Comparison of ENCODE assay signal across 1 cellular context in genomic region chr20:17856024-17856564, GRCh38.
A peak's percentile ranks its signal among the peaks of the same experiment; 100 is the strongest.
TF ChIP-seq lines count a peak whose summit lies in the region.

No MANE protein-coding gene starts in this region.

TF ChIP-seq in GM12878, 131 proteins besides CTCF, POLR2A, EP300 and RAD21 (continued from another document and continues in another):
- TF ChIP-seq, protein P1, sequence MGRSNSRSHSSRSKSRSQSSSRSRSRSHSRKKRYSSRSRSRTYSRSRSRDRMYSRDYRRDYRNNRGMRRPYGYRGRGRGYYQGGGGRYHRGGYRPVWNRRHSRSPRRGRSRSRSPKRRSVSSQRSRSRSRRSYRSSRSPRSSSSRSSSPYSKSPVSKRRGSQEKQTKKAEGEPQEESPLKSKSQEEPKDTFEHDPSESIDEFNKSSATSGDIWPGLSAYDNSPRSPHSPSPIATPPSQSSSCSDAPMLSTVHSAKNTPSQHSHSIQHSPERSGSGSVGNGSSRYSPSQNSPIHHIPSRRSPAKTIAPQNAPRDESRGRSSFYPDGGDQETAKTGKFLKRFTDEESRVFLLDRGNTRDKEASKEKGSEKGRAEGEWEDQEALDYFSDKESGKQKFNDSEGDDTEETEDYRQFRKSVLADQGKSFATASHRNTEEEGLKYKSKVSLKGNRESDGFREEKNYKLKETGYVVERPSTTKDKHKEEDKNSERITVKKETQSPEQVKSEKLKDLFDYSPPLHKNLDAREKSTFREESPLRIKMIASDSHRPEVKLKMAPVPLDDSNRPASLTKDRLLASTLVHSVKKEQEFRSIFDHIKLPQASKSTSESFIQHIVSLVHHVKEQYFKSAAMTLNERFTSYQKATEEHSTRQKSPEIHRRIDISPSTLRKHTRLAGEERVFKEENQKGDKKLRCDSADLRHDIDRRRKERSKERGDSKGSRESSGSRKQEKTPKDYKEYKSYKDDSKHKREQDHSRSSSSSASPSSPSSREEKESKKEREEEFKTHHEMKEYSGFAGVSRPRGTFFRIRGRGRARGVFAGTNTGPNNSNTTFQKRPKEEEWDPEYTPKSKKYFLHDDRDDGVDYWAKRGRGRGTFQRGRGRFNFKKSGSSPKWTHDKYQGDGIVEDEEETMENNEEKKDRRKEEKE (IDR thresholded peaks at IDR 0.05): no peak
- TF ChIP-seq, protein P2, sequence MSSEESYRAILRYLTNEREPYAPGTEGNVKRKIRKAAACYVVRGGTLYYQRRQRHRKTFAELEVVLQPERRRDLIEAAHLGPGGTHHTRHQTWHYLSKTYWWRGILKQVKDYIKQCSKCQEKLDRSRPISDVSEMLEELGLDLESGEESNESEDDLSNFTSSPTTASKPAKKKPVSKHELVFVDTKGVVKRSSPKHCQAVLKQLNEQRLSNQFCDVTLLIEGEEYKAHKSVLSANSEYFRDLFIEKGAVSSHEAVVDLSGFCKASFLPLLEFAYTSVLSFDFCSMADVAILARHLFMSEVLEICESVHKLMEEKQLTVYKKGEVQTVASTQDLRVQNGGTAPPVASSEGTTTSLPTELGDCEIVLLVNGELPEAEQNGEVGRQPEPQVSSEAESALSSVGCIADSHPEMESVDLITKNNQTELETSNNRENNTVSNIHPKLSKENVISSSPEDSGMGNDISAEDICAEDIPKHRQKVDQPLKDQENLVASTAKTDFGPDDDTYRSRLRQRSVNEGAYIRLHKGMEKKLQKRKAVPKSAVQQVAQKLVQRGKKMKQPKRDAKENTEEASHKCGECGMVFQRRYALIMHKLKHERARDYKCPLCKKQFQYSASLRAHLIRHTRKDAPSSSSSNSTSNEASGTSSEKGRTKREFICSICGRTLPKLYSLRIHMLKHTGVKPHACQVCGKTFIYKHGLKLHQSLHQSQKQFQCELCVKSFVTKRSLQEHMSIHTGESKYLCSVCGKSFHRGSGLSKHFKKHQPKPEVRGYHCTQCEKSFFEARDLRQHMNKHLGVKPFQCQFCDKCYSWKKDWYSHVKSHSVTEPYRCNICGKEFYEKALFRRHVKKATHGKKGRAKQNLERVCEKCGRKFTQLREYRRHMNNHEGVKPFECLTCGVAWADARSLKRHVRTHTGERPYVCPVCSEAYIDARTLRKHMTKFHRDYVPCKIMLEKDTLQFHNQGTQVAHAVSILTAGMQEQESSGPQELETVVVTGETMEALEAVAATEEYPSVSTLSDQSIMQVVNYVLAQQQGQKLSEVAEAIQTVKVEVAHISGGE (CRISPR knock-in tag; IDR thresholded peaks at IDR 0.05): no peak
- TF ChIP-seq RFX5 (IDR thresholded peaks at IDR 0.05; ENCODE audit: low read depth, low read length) (no peak), ZBTB33 (IDR thresholded peaks at IDR 0.05) (no peak), EZH2 (IDR thresholded peaks at IDR 0.05; ENCODE audit: borderline replicate concordance, control insufficient read depth, low read depth, low read length) (no peak), IKZF1 (conservative IDR thresholded peaks at IDR 0.05) (peak; percentile 96), RB1 (IDR thresholded peaks at IDR 0.05; ENCODE audit: borderline replicate concordance) (peak; percentile 35; the same call in 1 of the 2 replicates), MYB (IDR thresholded peaks at IDR 0.05; ENCODE audit: borderline replicate concordance, low read depth, low read length) (no peak), RCOR1 (conservative IDR thresholded peaks at IDR 0.05; ENCODE audit: low read depth, low read length) (no peak), MLLT1 (IDR thresholded peaks at IDR 0.05) (peak; percentile 69), CHD2 (IDR thresholded peaks at IDR 0.05; ENCODE audit: borderline replicate concordance, low read depth, low read length) (no peak), ETV6 (conservative IDR thresholded peaks at IDR 0.05 in 1 of 2, IDR thresholded peaks at IDR 0.05 in 1 of 2; ENCODE audit: borderline replicate concordance in 1 of 2, low read depth in 1 of 2) (peak in 1 of 2 experiments; percentile 82; a peak in 2 of 4 replicates), SREBF2 (IDR thresholded peaks at IDR 0.05; ENCODE audit: low read length) (no peak), SRF (IDR thresholded peaks at IDR 0.05; ENCODE audit: low read depth in 2 of 2, low read length in 2 of 2) (0 out of 4 replicates have a peak, but pooled peaks of 1 of the 2 experiments have one; percentile 37), NFIC (IDR thresholded peaks at IDR 0.05; ENCODE audit: low read depth, low read length) (peak; percentile 84), ZBED1 (IDR thresholded peaks at IDR 0.05; ENCODE audit: borderline replicate concordance) (peak; percentile 81; the same call in 1 of the 2 replicates), ZNF274 (IDR thresholded peaks at IDR 0.05; ENCODE audit: insufficient read depth, insufficient read length) (no peak), NR2F1 (conservative IDR thresholded peaks at IDR 0.05) (peak; percentile 98), ZNF217 (IDR thresholded peaks at IDR 0.05) (no peak), E4F1 (IDR thresholded peaks at IDR 0.05; ENCODE audit: borderline replicate concordance, partially characterized antibody) (no peak), IRF5 (IDR thresholded peaks at IDR 0.05; ENCODE audit: borderline replicate concordance) (peak; percentile 3; the same call in 1 of the 2 replicates), PML (IDR thresholded peaks at IDR 0.05; ENCODE audit: low read length) (no peak), EED (IDR thresholded peaks at IDR 0.05; ENCODE audit: low read depth) (peak; percentile 98), KAT2A (conservative IDR thresholded peaks at IDR 0.05; ENCODE audit: control insufficient read depth, low read depth, low read length) (no peak), JUND (IDR thresholded peaks at IDR 0.05; ENCODE audit: low read depth, low read length) (no peak), POLR2AphosphoS5 (IDR thresholded peaks at IDR 0.05; ENCODE audit: low read length) (0 out of 2 replicates have a peak, but pooled peaks have one; percentile 41), YY1 (IDR thresholded peaks at IDR 0.05; ENCODE audit: low read depth, low read length) (peak; percentile 45; the same call in 1 of the 2 replicates), PAX8 (IDR thresholded peaks at IDR 0.05) (no peak), LARP7 (IDR thresholded peaks at IDR 0.05) (no peak), TCF12 (IDR thresholded peaks at IDR 0.05; ENCODE audit: low read depth, low read length) (peak; percentile 99), HDGF (IDR thresholded peaks at IDR 0.05) (no peak), HDAC6 (IDR thresholded peaks at IDR 0.05; ENCODE audit: unreplicated experiment) (no peak), IKZF2 (IDR thresholded peaks at IDR 0.05) (peak; percentile 98 to 99), STAT3 (IDR thresholded peaks at IDR 0.05; ENCODE audit: low read depth, low read length) (no peak), MAX (IDR thresholded peaks at IDR 0.05; ENCODE audit: low read depth, low read length) (no peak), SREBF1 (IDR thresholded peaks at IDR 0.05; ENCODE audit: low read length) (no peak), CREM (IDR thresholded peaks at IDR 0.05; ENCODE audit: low read depth) (peak; percentile 72; the same call in 1 of the 2 replicates)
- TF ChIP-seq, protein P3, sequence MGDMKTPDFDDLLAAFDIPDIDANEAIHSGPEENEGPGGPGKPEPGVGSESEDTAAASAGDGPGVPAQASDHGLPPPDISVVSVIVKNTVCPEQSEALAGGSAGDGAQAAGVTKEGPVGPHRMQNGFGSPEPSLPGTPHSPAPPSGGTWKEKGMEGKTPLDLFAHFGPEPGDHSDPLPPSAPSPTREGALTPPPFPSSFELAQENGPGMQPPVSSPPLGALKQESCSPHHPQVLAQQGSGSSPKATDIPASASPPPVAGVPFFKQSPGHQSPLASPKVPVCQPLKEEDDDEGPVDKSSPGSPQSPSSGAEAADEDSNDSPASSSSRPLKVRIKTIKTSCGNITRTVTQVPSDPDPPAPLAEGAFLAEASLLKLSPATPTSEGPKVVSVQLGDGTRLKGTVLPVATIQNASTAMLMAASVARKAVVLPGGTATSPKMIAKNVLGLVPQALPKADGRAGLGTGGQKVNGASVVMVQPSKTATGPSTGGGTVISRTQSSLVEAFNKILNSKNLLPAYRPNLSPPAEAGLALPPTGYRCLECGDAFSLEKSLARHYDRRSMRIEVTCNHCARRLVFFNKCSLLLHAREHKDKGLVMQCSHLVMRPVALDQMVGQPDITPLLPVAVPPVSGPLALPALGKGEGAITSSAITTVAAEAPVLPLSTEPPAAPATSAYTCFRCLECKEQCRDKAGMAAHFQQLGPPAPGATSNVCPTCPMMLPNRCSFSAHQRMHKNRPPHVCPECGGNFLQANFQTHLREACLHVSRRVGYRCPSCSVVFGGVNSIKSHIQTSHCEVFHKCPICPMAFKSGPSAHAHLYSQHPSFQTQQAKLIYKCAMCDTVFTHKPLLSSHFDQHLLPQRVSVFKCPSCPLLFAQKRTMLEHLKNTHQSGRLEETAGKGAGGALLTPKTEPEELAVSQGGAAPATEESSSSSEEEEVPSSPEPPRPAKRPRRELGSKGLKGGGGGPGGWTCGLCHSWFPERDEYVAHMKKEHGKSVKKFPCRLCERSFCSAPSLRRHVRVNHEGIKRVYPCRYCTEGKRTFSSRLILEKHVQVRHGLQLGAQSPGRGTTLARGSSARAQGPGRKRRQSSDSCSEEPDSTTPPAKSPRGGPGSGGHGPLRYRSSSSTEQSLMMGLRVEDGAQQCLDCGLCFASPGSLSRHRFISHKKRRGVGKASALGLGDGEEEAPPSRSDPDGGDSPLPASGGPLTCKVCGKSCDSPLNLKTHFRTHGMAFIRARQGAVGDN (IDR thresholded peaks at IDR 0.05): no peak
- TF ChIP-seq, protein P4, sequence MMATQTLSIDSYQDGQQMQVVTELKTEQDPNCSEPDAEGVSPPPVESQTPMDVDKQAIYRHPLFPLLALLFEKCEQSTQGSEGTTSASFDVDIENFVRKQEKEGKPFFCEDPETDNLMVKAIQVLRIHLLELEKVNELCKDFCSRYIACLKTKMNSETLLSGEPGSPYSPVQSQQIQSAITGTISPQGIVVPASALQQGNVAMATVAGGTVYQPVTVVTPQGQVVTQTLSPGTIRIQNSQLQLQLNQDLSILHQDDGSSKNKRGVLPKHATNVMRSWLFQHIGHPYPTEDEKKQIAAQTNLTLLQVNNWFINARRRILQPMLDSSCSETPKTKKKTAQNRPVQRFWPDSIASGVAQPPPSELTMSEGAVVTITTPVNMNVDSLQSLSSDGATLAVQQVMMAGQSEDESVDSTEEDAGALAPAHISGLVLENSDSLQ (IDR thresholded peaks at IDR 0.05): 0 out of 2 replicates have a peak, but pooled peaks have one; percentile 14
